Comparison of ENCODE assay signal across 8 cellular contexts in genomic region chr20:39048000-39048696, GRCh38.
DNase-seq lines count a peak whose midpoint lies in the region; TF ChIP-seq lines count a peak whose summit lies in the region.

No MANE protein-coding gene starts in this region.

- H3K4me1 Mint-ChIP-seq in glutamatergic neuron (ENCODE audit: low read depth, unreplicated experiment) (peaks cover 12% of the 10 kb centered on the region), type B pancreatic cell (ENCODE audit: unreplicated experiment) (peaks cover 4% of the 10 kb centered on the region)

- no peaks in the 10 kb centered on the region for H3K36me3 Mint-ChIP-seq in glutamatergic neuron (ENCODE audit: unreplicated experiment)
- H3K36me3 Mint-ChIP-seq in type B pancreatic cell, result no peaks in the 10 kb centered on the region

- H3K27me3 Mint-ChIP-seq in glutamatergic neuron (ENCODE audit: unreplicated experiment) (peaks cover 9% of the 10 kb centered on the region), type B pancreatic cell (peaks cover 10% of the 10 kb centered on the region)

- H3K27ac Mint-ChIP-seq in glutamatergic neuron (ENCODE audit: unreplicated experiment), result no peak overlapping the region
- H3K27ac Mint-ChIP-seq in type B pancreatic cell, result no peak overlapping the region

- no peaks in the 10 kb centered on the region for H3K4me1 ChIP-seq in BE2C

- H3K9me3 ChIP-seq in BE2C, result no peaks in the 10 kb centered on the region; the same call in 1 of the 2 replicates

- H3K4me3 Mint-ChIP-seq in glutamatergic neuron (ENCODE audit: unreplicated experiment) (no peak overlapping the region), type B pancreatic cell (peak overlapping the region; percentile 76)

- H3K4me3 ChIP-seq in BE2C (ENCODE audit: low read depth, low read length) (no peak overlapping the region), LNCaP clone FGC (ENCODE audit: low read depth, low read length) (no peak overlapping the region)

- H3K27me3 ChIP-seq in BE2C, result no peaks in the 10 kb centered on the region

- TF ChIP-seq CTCF in BE2C (IDR thresholded peaks at IDR 0.05; ENCODE audit: low read depth, low read length) (peak; percentile 99), LNCaP clone FGC (IDR thresholded peaks at IDR 0.05; ENCODE audit: control insufficient read depth, extremely low read depth, insufficient read depth) (peak; percentile 99), glutamatergic neuron (IDR thresholded peaks at IDR 0.05; ENCODE audit: partially characterized antibody, unreplicated experiment) (peak; percentile 93), type B pancreatic cell (conservative IDR thresholded peaks at IDR 0.05) (peak; percentile 95)

- H3K36me3 ChIP-seq in BE2C, result no peaks in the 10 kb centered on the region

- H3K9me3 Mint-ChIP-seq in glutamatergic neuron (ENCODE audit: unreplicated experiment) (peaks cover 17% of the 10 kb centered on the region), type B pancreatic cell (no peaks in the 10 kb centered on the region)

- DNase-seq in BE2C (peak; percentile 86), GM19238 (ENCODE audit: insufficient read length, low spot score) (peak; percentile 73), LNCaP clone FGC (ENCODE audit: low read depth) (peak; percentile 41), SK-N-DZ (ENCODE audit: low spot score) (peak; percentile 86), glutamatergic neuron (peak; percentile 85), pons (ENCODE audit: low spot score) (peak; percentile 84), type B pancreatic cell (ENCODE audit: extremely low spot score, unreplicated experiment) (peak; percentile 76)
- peak; percentile 66 for DNase-seq in activated naive CD4-positive, alpha-beta T cell treated with anti-CD3 and anti-CD28 coated beads, Interleukin-2, amount 50 U/mL, for 16 hours
